ENCODE assay signal across 8 cellular contexts in genomic region chr2:24971550-24972314, GRCh38.
DNase-seq lines count a peak whose midpoint lies in the region; ATAC-seq and TF ChIP-seq lines count a peak whose summit lies in the region.

TSS of gene DNAJC27 (minus strand) at chr2:24971955. CDS start at chr2:24971904, 51 bp downstream.

- peaks cover 26% of the 10 kb centered on the region for H3K36me3 Mint-ChIP-seq in central memory CD8-positive, alpha-beta T cell (ENCODE audit: insufficient read depth)

- peak; percentile 96 for ATAC-seq in GM19035 (IDR thresholded peaks at IDR 0.05; ENCODE audit: unreplicated experiment)
- peak; percentile 90 for ATAC-seq in HG03342 (IDR thresholded peaks at IDR 0.05; ENCODE audit: unreplicated experiment)
- peak; percentile 86 for ATAC-seq in central memory CD8-positive, alpha-beta T cell (replicated peaks; ENCODE audit: extremely low read depth, poor library complexity, severe bottlenecking)

- DNase-seq in AG10803 (ENCODE audit: low read depth) = peak; percentile 98
- peak; percentile 98 for DNase-seq in NCI-H345 treated with DMSO at 0.1 percent for 48 hours (lab: John Stamatoyannopoulos, UW; ENCODE audit: unreplicated experiment)
- peak; percentile 90 for DNase-seq in activated CD4-positive, CD25-positive, alpha-beta regulatory T cell treated with anti-CD3 and anti-CD28 coated beads, Interleukin-2, amount 50 U/mL, for 16 hours (ENCODE audit: low read depth, low spot score)
- peak; percentile 95 to 98 for DNase-seq in central memory CD8-positive, alpha-beta T cell (ENCODE audit: low spot score in 2 of 2)
- DNase-seq in iris pigment epithelial cell (ENCODE audit: low read depth) = peak; percentile 98
- peak; percentile 95 to 96 for DNase-seq in stimulated activated CD4-positive, alpha-beta T cell treated with anti-CD3 and anti-CD28 coated beads, Interleukin-12 subunit alpha, Interleukin-12 subunit beta, amount 100 ng/mL, for 24 hours (ENCODE audit: low read depth in 2 of 2)

- H3K4me3 Mint-ChIP-seq in central memory CD8-positive, alpha-beta T cell = peak within 1 kb of the TSS; percentile 96

- H3K27me3 Mint-ChIP-seq in central memory CD8-positive, alpha-beta T cell = no peaks in the 10 kb centered on the region

- peaks cover 18% of the 10 kb centered on the region for H3K4me1 Mint-ChIP-seq in central memory CD8-positive, alpha-beta T cell

- peak within 1 kb of the TSS; percentile 74 for H3K4me3 ChIP-seq in AG10803 (ENCODE audit: low read length)

- no peaks in the 10 kb centered on the region for H3K9me3 Mint-ChIP-seq in central memory CD8-positive, alpha-beta T cell

- TF ChIP-seq CTCF in AG10803 (conservative IDR thresholded peaks at IDR 0.05; ENCODE audit: low read length) = no peak

- H3K27ac Mint-ChIP-seq in central memory CD8-positive, alpha-beta T cell (ENCODE audit: low read depth) = peak within 1 kb of the TSS; percentile 100

Comparison
In these comparisons a context has a peak if more than half of its experiments do, and no peak if none do; other contexts are left out.
1. Peak in every context shown above with its lines: DNase-seq, ATAC-seq and H3K4me3 ChIP-seq.